In genomic region chrX:152917969-152918579, GRCh38 we compare ENCODE assay signal across 1 cellular context.
TF ChIP-seq lines count a peak whose summit lies in the region.

No MANE protein-coding gene starts in this region.

TF ChIP-seq in endothelial cell of umbilical vein, 7 proteins besides CTCF, POLR2A, EP300 and RAD21 (continued from another document):
- no peak for TF ChIP-seq EZH2 (IDR thresholded peaks at IDR 0.05; ENCODE audit: borderline replicate concordance, low read depth, low read length, severe bottlenecking)
- no peak for TF ChIP-seq FOS (IDR thresholded peaks at IDR 0.05; ENCODE audit: borderline replicate concordance, insufficient read depth, low read length)
- no peak for TF ChIP-seq MYC (IDR thresholded peaks at IDR 0.05; ENCODE audit: low read depth, low read length)
- TF ChIP-seq MAX (IDR thresholded peaks at IDR 0.05; ENCODE audit: insufficient read depth, insufficient read length), result no peak
- no peak for TF ChIP-seq GATA2 (IDR thresholded peaks at IDR 0.05; ENCODE audit: insufficient read depth, insufficient read length, low read depth, low read length)
- TF ChIP-seq POLR2AphosphoS5 (IDR thresholded peaks at IDR 0.05; ENCODE audit: insufficient read depth, low read depth, low read length), result no peak
